ENCODE assay signal across 8 cellular contexts in the genomic region with DNA sequence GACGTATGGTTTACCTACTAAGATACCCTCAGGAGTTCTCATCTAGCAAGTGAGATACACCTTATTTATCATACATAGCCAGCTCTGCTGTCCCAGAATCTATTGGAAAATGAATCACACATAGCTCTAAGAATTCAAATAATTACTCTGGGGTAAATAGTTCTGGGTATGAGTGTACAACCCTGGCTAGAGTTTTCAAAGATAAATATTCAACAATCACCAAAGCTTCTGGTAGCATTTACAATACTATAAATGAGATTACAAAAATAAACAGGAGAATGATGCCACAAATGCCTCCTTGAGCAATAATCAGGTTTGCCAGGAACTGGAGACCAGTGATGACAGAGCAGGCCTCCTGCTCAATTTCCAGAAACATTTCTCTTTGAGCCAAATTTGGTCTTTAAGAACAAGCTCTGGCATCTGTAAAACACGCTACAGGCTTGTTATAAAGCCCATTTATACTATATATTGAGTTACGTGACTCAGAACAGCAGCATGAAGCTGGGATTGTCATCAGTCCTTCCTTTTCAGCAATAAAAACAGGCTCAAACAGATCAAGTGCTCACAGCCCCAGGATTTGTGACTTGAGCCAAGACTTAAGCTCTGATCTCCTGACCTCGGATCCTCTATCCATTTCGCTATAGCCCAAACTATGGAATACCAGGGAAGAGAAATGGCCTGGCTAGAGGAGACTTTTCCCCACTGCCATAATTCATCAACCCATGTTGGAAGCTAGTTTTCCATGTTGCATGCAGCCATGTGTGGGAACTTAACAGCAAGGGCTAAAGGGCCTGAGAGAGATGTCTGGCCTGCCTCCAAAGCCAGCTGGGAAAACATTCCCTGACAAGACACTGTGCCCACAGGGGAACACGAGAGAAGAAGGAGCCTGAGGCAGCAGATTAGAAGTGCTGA. TPM values are rescaled to one million over a fixed set of nuclear protein-coding genes. Genes with fewer than 3 reads are reported as not detected.
DNase-seq lines count a peak whose midpoint lies in the region; ATAC-seq and TF ChIP-seq lines count a peak whose summit lies in the region.

No MANE protein-coding gene starts in this region.

- intact Hi-C loops in sigmoid colon (cut with DNase I): no loop called here

- DNase-seq in G401 (ENCODE audit: low spot score) (peak; percentile 81), SJSA1 (ENCODE audit: low read depth in 1 of 2, low spot score in 2 of 2) (peak; percentile 42 to 71), foreskin fibroblast (peak; percentile 92 to 94), sigmoid colon (peak; percentile 84), NCI-H748 (lab: John Stamatoyannopoulos, UW; ENCODE audit: unreplicated experiment) (no peak)

- peak overlapping the region; percentile 78 for H3K27ac ChIP-seq in SJSA1
- H3K27ac ChIP-seq in sigmoid colon: peak overlapping the region; percentile 73 to 82 (median 78)

- in situ Hi-C loops in G401 (cut with HindIII; ENCODE audit: low sequenced_read_pairs): no loop called here

- no peaks in the 10 kb centered on the region for H3K36me3 ChIP-seq in SJSA1
- no peaks in the 10 kb centered on the region for H3K36me3 ChIP-seq in sigmoid colon

- H3K4me1 ChIP-seq in SJSA1 (replicated peaks): peaks cover 48% of the 10 kb centered on the region
- H3K4me1 ChIP-seq in sigmoid colon: peaks cover 0 to 56% (median 52%) of the 10 kb centered on the region in 4 donors

- no peak for TF ChIP-seq CTCF in foreskin fibroblast (IDR thresholded peaks at IDR 0.05; ENCODE audit: low read depth, low read length)
- no peak for TF ChIP-seq CTCF in sigmoid colon (IDR thresholded peaks at IDR 0.05)

- no peak overlapping the region for H3K4me3 ChIP-seq in SJSA1
- H3K4me3 ChIP-seq in foreskin fibroblast (ENCODE audit: low read depth in 1 of 2, low read length in 2 of 2): no peak overlapping the region
- no peak overlapping the region for H3K4me3 ChIP-seq in sigmoid colon

- TF ChIP-seq EP300 in sigmoid colon (IDR thresholded peaks at IDR 0.05): peak in 2 of 4 donors; percentile 30 to 79

- no peaks in the 10 kb centered on the region for H3K27me3 ChIP-seq in SJSA1 (replicated peaks)
- no peaks in the 10 kb centered on the region for H3K27me3 ChIP-seq in sigmoid colon

- WGBS in sigmoid colon, 2 donors: 81 to 83% methylated on average over 6 of the region's 6 CpGs

- TF ChIP-seq POLR2A in sigmoid colon (IDR thresholded peaks at IDR 0.05): no peak

- ATAC-seq in GM21825 (IDR thresholded peaks at IDR 0.05; ENCODE audit: unreplicated experiment): no peak
- no peak for ATAC-seq in GM19463 (IDR thresholded peaks at IDR 0.05; ENCODE audit: unreplicated experiment)
- no peak for ATAC-seq in HG03159 (IDR thresholded peaks at IDR 0.05; ENCODE audit: unreplicated experiment)

- no peaks in the 10 kb centered on the region for H3K9me3 ChIP-seq in SJSA1 (replicated peaks)
- no peaks in the 10 kb centered on the region for H3K9me3 ChIP-seq in sigmoid colon

RNA-seq across cellular contexts. Expression of gene RAB30, which starts 19.7 kb away (rescaled TPM):
- total RNA-seq in G401 (2014; rRNA removed; shearing (Covaris generic)): 2.2 and 3.7 TPM in 2 replicates
- total RNA-seq in SJSA1 (2014; rRNA removed; shearing (Covaris generic)): 6.5 and 10.2 TPM in 2 replicates
- 10 to 100 TPM; 22.2 to 29.9 (median 26.3) TPM for total RNA-seq in sigmoid colon
- 10 to 100 TPM in 2 of 3 donors, 1 to 10 TPM in 1; 6.0 to 27.7 (median 12.4) TPM for polyA plus RNA-seq in sigmoid colon
